9 cellular contexts compared by ENCODE assay signal in the genomic region with DNA sequence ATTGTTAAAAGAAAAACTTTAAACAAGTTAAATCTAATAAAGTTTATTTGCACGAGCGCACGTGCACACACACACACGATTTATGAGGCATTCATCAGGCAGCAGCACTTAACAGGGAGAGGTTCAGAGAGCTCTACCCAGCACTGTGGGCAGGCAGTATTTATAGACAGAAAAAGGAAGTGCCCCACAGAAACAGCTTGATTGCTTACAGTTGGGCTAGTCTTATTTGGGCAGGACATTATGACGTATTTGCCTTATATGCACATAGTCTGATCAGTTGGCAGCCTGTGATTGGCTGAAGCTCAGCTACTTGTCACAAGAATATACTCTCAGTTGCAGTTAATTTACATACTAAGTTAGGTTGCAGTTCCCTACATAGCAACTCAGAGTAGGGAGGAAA. TPM values are rescaled to one million over a fixed set of nuclear protein-coding genes. Genes with fewer than 3 reads are reported as not detected.
DNase-seq lines count a peak whose midpoint lies in the region; ATAC-seq, FAIRE-seq and TF ChIP-seq lines count a peak whose summit lies in the region.
"Had no signal": no experiment of that assay in that cellular context is flagged by ENCODE, and none has a peak within 500 bp of the region (broad histone marks: within the 10 kb centered on the region; RNA-seq: fewer than 3 reads in every experiment).

No MANE protein-coding gene starts in this region.

- H3K4me2 ChIP-seq in osteoblast (ENCODE audit: insufficient read depth, low read length) = no peak overlapping the region

- peaks cover 25% of the 10 kb centered on the region for H3K36me3 Mint-ChIP-seq in activated naive CD8-positive, alpha-beta T cell treated with anti-CD3 and anti-CD28 coated beads for 36 hours

- FAIRE-seq in GM18507 (lab: Jason Lieb, UNC) = peak; percentile 38

- H2AFZ ChIP-seq in osteoblast (ENCODE audit: low read length) = peak overlapping the region; percentile 100

- peaks cover 7% of the 10 kb centered on the region for H3K4me1 ChIP-seq in osteoblast (ENCODE audit: insufficient read depth, low read length)
- peaks cover 0 to 18% of the 10 kb centered on the region in 2 donors for H3K4me1 ChIP-seq in left lung

- H3K4me3 Mint-ChIP-seq in activated naive CD8-positive, alpha-beta T cell treated with anti-CD3 and anti-CD28 coated beads for 36 hours = no peak overlapping the region

- no peaks in the 10 kb centered on the region for H3K9me3 Mint-ChIP-seq in activated naive CD8-positive, alpha-beta T cell treated with anti-CD3 and anti-CD28 coated beads for 36 hours

- no peak for ATAC-seq in left lung

- H3K27me3 ChIP-seq in osteoblast (ENCODE audit: insufficient read depth, low read length) (no peaks in the 10 kb centered on the region), left lung (no peaks in the 10 kb centered on the region)
- H3K27me3 ChIP-seq: SJSA1 had no signal

- no peaks in the 10 kb centered on the region for H3K9me3 ChIP-seq in osteoblast (ENCODE audit: low read depth, low read length)
- no peaks in the 10 kb centered on the region for H3K9me3 ChIP-seq in left lung
- H3K9me3 ChIP-seq: SJSA1 had no signal

- DNase-seq in GM18507 (ENCODE audit: extremely low spot score, insufficient read length, low read depth) (no peak), Kasumi-1 (lab: John Stamatoyannopoulos, UW) (peak; percentile 92 to 93), osteoblast (ENCODE audit: insufficient read length, low spot score, missing footprints) (no peak), SW480 (ENCODE audit: low spot score) (no peak), COLO668 (lab: John Stamatoyannopoulos, UW; ENCODE audit: unreplicated experiment) (no peak), left lung (no peak)
- no peak for DNase-seq in activated naive CD8-positive, alpha-beta T cell treated with anti-CD3 and anti-CD28 coated beads for 36 hours
- DNase-seq: kidney glomerular epithelial cell had no signal

- H3K4me3 ChIP-seq in osteoblast (ENCODE audit: insufficient read depth, low read length) = no peak overlapping the region
- no peak overlapping the region for H3K4me3 ChIP-seq in left lung

- H3K36me3 ChIP-seq in osteoblast (ENCODE audit: insufficient read depth, low read length) (no peaks in the 10 kb centered on the region), left lung (no peaks in the 10 kb centered on the region)
- H3K36me3 ChIP-seq: SJSA1 had no signal

- no peaks in the 10 kb centered on the region for H4K20me1 ChIP-seq in osteoblast (ENCODE audit: insufficient read depth, low read length)

- H3K27ac ChIP-seq in osteoblast (ENCODE audit: low read depth, low read length) = no peak overlapping the region
- H3K27ac ChIP-seq in left lung = peak overlapping the region in 1 of 2 donors; percentile 90

- H3K79me2 ChIP-seq in osteoblast (ENCODE audit: insufficient read depth, low read length) = no peaks in the 10 kb centered on the region

- intact Hi-C loops in left lung (cut with DNase I) = no loop called here

- TF ChIP-seq CTCF in osteoblast (IDR thresholded peaks at IDR 0.05; ENCODE audit: extremely low read depth, low read depth, low read length) (no peak), left lung (IDR thresholded peaks at IDR 0.05) (no peak)

- H3K27ac Mint-ChIP-seq in activated naive CD8-positive, alpha-beta T cell treated with anti-CD3 and anti-CD28 coated beads for 36 hours = peak overlapping the region; percentile 96

- H3K27me3 Mint-ChIP-seq in activated naive CD8-positive, alpha-beta T cell treated with anti-CD3 and anti-CD28 coated beads for 36 hours = no peaks in the 10 kb centered on the region

- H3K4me1 Mint-ChIP-seq in activated naive CD8-positive, alpha-beta T cell treated with anti-CD3 and anti-CD28 coated beads for 36 hours = peaks cover 21% of the 10 kb centered on the region

RNA-seq across cellular contexts. Expression of a gene that starts 1.2 kb away (rescaled TPM):
- total RNA-seq in activated naive CD8-positive, alpha-beta T cell treated with anti-CD3 and anti-CD28 coated beads for 36 hours = 10 to 100 TPM; 41.7 to 46.9 TPM
- 6.5 and 9.1 TPM in 2 replicates for total RNA-seq in osteoblast
- total RNA-seq in left lung = 10 to 100 TPM; 15.0 to 18.8 TPM

Comparison
In these comparisons a context has a peak if more than half of its experiments do, and no peak if none do; other contexts are left out.
1. DNase-seq: peak in Kasumi-1 (2 of 2); none in GM18507 (single experiment), activated naive CD8-positive, alpha-beta T cell treated with anti-CD3 and anti-CD28 coated beads for 36 hours (single experiment), osteoblast (single experiment), SW480 (single experiment), COLO668 (single experiment) and left lung (0 of 2).